Comparison of ENCODE assay signal across 33 cellular contexts in the genomic region with DNA sequence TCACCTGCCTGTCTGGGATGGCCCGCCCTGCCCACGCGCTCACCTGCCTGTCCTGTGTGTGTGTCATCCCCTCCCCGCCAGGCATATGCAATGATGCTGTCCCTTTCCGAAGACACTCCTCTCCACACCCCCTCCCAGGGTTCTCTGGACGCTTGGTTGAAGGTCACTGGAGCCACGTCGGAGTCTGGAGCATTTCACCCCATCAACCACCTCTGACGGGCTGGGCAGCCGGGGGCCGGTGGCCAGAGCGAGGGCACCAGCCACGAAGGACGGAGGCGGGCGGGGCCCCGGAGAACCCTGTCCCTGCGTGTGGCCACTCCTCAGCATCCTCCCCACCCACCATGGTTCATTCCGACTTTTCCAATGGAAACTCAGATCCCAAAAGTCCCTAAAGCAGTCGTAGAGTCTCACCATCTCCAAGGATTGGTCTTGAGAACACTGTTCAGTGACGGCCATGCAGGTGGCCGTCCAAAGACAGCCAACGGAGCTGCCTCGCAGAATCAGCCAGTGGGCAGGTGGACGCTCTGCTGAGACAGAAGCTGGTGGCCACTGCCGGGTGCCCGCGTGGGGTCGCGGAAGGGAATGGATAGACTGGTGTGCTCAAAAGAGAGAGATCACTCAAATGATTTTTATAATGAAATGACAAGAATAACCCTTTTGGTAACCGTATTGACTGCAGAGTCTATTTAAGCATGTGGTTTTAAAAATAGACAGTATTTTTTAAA. TPM values are rescaled to one million over a fixed set of nuclear protein-coding genes. Genes with fewer than 3 reads are reported as not detected.
"Had no signal": no experiment of that assay in that cellular context is flagged by ENCODE, and none has a peak within 500 bp of the region (broad histone marks: within the 10 kb centered on the region; RNA-seq: fewer than 3 reads in every experiment).

No MANE protein-coding gene starts in this region.

- H3K4me3 ChIP-seq: adrenal gland, body of pancreas, coronary artery, esophagus muscularis mucosa, gastroesophageal sphincter had no signal

- H3K36me3 ChIP-seq: adrenal gland, gastroesophageal sphincter, WERI-Rb-1 had no signal

- DNase-seq: activated CD4-positive, alpha-beta memory T cell treated with anti-CD3 and anti-CD28 coated beads for 36 hours; activated CD4-positive, alpha-beta T cell treated with anti-CD3 and anti-CD28 coated beads for 36 hours; activated CD4-positive, alpha-beta T cell treated with anti-CD3 and anti-CD28 coated beads, Interleukin-2, amount 10 ng/mL, durations not matched to agents 24 days and 14 days; activated CD4-positive, CD25-positive, alpha-beta regulatory T cell; activated CD4-positive, CD25-positive, alpha-beta regulatory T cell treated with anti-CD3 and anti-CD28 coated beads, Interleukin-2, amount 50 U/mL, for 72 hours; activated CD8-positive, alpha-beta memory T cell treated with anti-CD3 and anti-CD28 coated beads, Interleukin-2, amount 10 ng/mL, durations not matched to agents 7 days and 5 days; activated CD8-positive, alpha-beta memory T cell treated with anti-CD3 and anti-CD28 coated beads, Interleukin-2, amount 50 U/mL, for 4 hours; activated CD8-positive, alpha-beta T cell treated with anti-CD3 and anti-CD28 coated beads, Interleukin-2, amount 10 ng/mL, durations not matched to agents 7 days and 5 days; activated gamma-delta T cell; activated naive CD4-positive, alpha-beta T cell; activated naive CD4-positive, alpha-beta T cell treated with anti-CD3 and anti-CD28 coated beads, Interleukin-2, amount 10 ng/mL, durations not matched to agents 7 days and 5 days; activated naive CD8-positive, alpha-beta T cell treated with anti-CD3 and anti-CD28 coated beads for 36 hours; activated naive CD8-positive, alpha-beta T cell treated with anti-CD3 and anti-CD28 coated beads, Interleukin-2, amount 50 U/mL, for 24 hours; activated T-cell treated with anti-CD3 and anti-CD28 coated beads, Interleukin-2, amount 50 U/mL, for 24 hours; activated T-cell treated with anti-CD3 and anti-CD28 coated beads, Interleukin-2, amount 50 U/mL, for 72 hours; adrenal gland; amygdala; body of pancreas; central memory CD4-positive, alpha-beta T cell; cerebellar nuclear complex; dermis blood vessel endothelial cell; effector CD4-positive, alpha-beta T cell; effector memory CD8-positive, alpha-beta T cell; erythroblast; foreskin melanocyte; SW 1271; T-cell; T-helper 9 cell; WERI-Rb-1 had no signal

- H3K27me3 ChIP-seq: adrenal gland, body of pancreas had no signal

- ATAC-seq: activated CD4-positive, alpha-beta T cell treated with anti-CD3 and anti-CD28 coated beads for 36 hours; activated CD8-positive, alpha-beta memory T cell treated with anti-CD3 and anti-CD28 coated beads, Interleukin-2, amount 10 ng/mL, durations not matched to agents 7 days and 5 days; activated CD8-positive, alpha-beta T cell treated with anti-CD3 and anti-CD28 coated beads, Interleukin-2, amount 10 ng/mL, durations not matched to agents 7 days and 5 days; activated naive CD8-positive, alpha-beta T cell treated with anti-CD3 and anti-CD28 coated beads, Interleukin-2, amount 50 U/mL, for 24 hours; activated T-cell treated with anti-CD3 and anti-CD28 coated beads, Interleukin-2, amount 50 U/mL, for 72 hours; body of pancreas; effector memory CD8-positive, alpha-beta T cell; gastroesophageal sphincter; T-cell had no signal

- H3K27ac ChIP-seq: adrenal gland, body of pancreas, coronary artery, esophagus muscularis mucosa, gastroesophageal sphincter, WERI-Rb-1 had no signal

- H3K9me3 ChIP-seq: adrenal gland, body of pancreas, esophagus muscularis mucosa had no signal

- H3K4me1 ChIP-seq: adrenal gland, body of pancreas, esophagus muscularis mucosa, gastroesophageal sphincter had no signal

RNA-seq across cellular contexts. Expression of a gene that starts 20.7 kb away (rescaled TPM):
- total RNA-seq: activated CD4-positive, alpha-beta T cell treated with anti-CD3 and anti-CD28 coated beads for 36 hours; activated CD4-positive, alpha-beta T cell treated with anti-CD3 and anti-CD28 coated beads, Interleukin-2, amount 10 ng/mL, durations not matched to agents 24 days and 14 days; activated CD8-positive, alpha-beta memory T cell treated with anti-CD3 and anti-CD28 coated beads, Interleukin-2, amount 10 ng/mL, durations not matched to agents 7 days and 5 days; activated CD8-positive, alpha-beta T cell treated with anti-CD3 and anti-CD28 coated beads, Interleukin-2, amount 10 ng/mL, durations not matched to agents 7 days and 5 days; T-helper 2 cell treated with Interferon-gamma antibody and Interleukin-4, amounts not matched to agents 100 ng/mL and 5 ng/mL, for 36 hours had no signal
